Comparison of ENCODE assay signal across 8 cellular contexts in the genomic region with DNA sequence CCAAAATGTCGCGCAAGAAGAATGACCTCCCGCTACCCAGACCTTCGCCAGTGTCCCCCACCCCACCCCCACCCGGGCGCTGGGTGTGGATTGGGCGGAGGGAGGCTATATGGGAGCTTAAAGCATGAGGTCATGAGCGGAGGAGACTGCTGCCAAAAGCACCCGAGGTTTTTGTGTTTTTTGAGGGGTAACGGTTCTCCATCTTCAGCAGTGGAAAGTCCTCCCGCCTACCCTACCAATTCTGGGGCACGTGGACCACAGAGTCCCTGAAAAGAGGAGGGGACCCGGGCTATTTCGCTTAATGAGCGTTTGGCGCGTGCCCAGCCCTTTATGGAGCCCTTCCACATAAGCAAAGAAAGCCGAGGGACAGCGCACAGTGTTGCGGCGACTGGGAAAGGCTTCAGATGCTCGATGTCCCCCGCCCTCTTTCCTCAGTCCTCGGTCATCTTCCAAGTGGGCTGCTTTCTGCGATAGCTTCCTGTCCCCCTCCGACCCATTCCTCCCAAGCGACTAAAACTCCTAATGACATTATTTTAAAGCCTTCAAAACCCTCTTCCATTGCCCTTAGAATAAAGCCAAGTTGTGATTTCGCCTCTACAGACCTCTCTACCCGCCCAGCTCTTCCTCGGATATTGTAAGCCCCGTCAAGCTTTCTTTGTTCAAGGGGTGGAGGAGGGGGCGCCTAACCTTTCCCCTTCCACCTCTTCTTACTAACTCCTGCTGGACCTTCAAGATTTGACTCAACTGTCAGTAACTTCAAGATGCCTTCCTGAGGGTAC. TPM values are rescaled to one million over a fixed set of nuclear protein-coding genes. Genes with fewer than 3 reads are reported as not detected.
A peak's percentile ranks its signal among the peaks of the same experiment; 100 is the strongest.
DNase-seq lines count a peak whose midpoint lies in the region; ATAC-seq, FAIRE-seq and TF ChIP-seq lines count a peak whose summit lies in the region.

No MANE protein-coding gene starts in this region.

- H3K4me3 ChIP-seq in AG10803 (ENCODE audit: low read length) (peak overlapping the region; percentile 85), HAP-1 (peak overlapping the region; percentile 70)

- in situ Hi-C loops in HAP-1 (cut with MboI; ENCODE audit: low sequenced_read_pairs) = no loop called here

- H3K36me3 Mint-ChIP-seq in T-helper 17 cell (ENCODE audit: low read depth) = peaks cover 3% of the 10 kb centered on the region
- H3K36me3 Mint-ChIP-seq in natural killer cell treated with Interleukin-12 subunit alpha and Interleukin-12 subunit beta and Interleukin-15 and Interleukin-18, amount 100 ng/mL, for 72 hours = no peaks in the 10 kb centered on the region

- TF ChIP-seq POLR2A in H54 (IDR thresholded peaks at IDR 0.05; ENCODE audit: low read depth, low read length) = no peak

- DNase-seq in AG10803 (ENCODE audit: low read depth) = peak; percentile 61
- peak in 1 of 2 experiments; percentile 22 for DNase-seq in HAP-1 (ENCODE audit: low spot score in 2 of 2)
- no peak for DNase-seq in T-helper 17 cell
- DNase-seq in natural killer cell treated with Interleukin-12 subunit alpha and Interleukin-12 subunit beta and Interleukin-15 and Interleukin-18, amount 100 ng/mL, for 72 hours (ENCODE audit: low spot score) = no peak
- no peak for DNase-seq in H54 (ENCODE audit: insufficient read length, low spot score)
- no peak for DNase-seq in SHP77 (lab: John Stamatoyannopoulos, UW)

- no peaks in the 10 kb centered on the region for H3K27me3 ChIP-seq in HAP-1 (ENCODE audit: low read depth)

- H3K9me3 Mint-ChIP-seq in natural killer cell treated with Interleukin-12 subunit alpha and Interleukin-12 subunit beta and Interleukin-15 and Interleukin-18, amount 100 ng/mL, for 72 hours = no peaks in the 10 kb centered on the region

- H3K9me3 ChIP-seq in HAP-1 (no peaks in the 10 kb centered on the region), T-helper 17 cell (ENCODE audit: control insufficient read depth, low read length, poor library complexity, severe bottlenecking) (no peaks in the 10 kb centered on the region)

- no peaks in the 10 kb centered on the region for H3K36me3 ChIP-seq in HAP-1 (replicated peaks)

- H3K27ac Mint-ChIP-seq in T-helper 17 cell = peak overlapping the region; percentile 19
- peak overlapping the region; percentile 9 to 76 for H3K27ac Mint-ChIP-seq in natural killer cell treated with Interleukin-12 subunit alpha and Interleukin-12 subunit beta and Interleukin-15 and Interleukin-18, amount 100 ng/mL, for 72 hours

- H3K27me3 Mint-ChIP-seq in T-helper 17 cell = no peaks in the 10 kb centered on the region
- no peaks in the 10 kb centered on the region for H3K27me3 Mint-ChIP-seq in natural killer cell treated with Interleukin-12 subunit alpha and Interleukin-12 subunit beta and Interleukin-15 and Interleukin-18, amount 100 ng/mL, for 72 hours

- peak overlapping the region; percentile 100 for H3K4me3 Mint-ChIP-seq in T-helper 17 cell
- peak overlapping the region; percentile 99 for H3K4me3 Mint-ChIP-seq in natural killer cell treated with Interleukin-12 subunit alpha and Interleukin-12 subunit beta and Interleukin-15 and Interleukin-18, amount 100 ng/mL, for 72 hours

- TF ChIP-seq CTCF in AG10803 (conservative IDR thresholded peaks at IDR 0.05; ENCODE audit: low read length) = no peak

- H3K4me1 ChIP-seq in HAP-1 = peaks cover 24% of the 10 kb centered on the region

- peaks cover 23% of the 10 kb centered on the region for H3K4me1 Mint-ChIP-seq in T-helper 17 cell
- H3K4me1 Mint-ChIP-seq in natural killer cell treated with Interleukin-12 subunit alpha and Interleukin-12 subunit beta and Interleukin-15 and Interleukin-18, amount 100 ng/mL, for 72 hours (ENCODE audit: low read depth in 2 of 2) = peaks cover 32 to 36% of the 10 kb centered on the region in 2 donors

- no peak for FAIRE-seq in H54 (lab: Jason Lieb, UNC)

- ATAC-seq in T-helper 17 cell (no peak), esophagus mucosa (peak; percentile 23), GM19395 (IDR thresholded peaks at IDR 0.05; ENCODE audit: unreplicated experiment) (no peak)
- ATAC-seq in natural killer cell treated with Interleukin-12 subunit alpha and Interleukin-12 subunit beta and Interleukin-15 and Interleukin-18, amount 100 ng/mL, for 72 hours = no peak

RNA-seq across cellular contexts. Expression of a gene that starts 2.1 kb away (rescaled TPM):
- 10 to 100 TPM; 28.6 to 31.2 TPM for total RNA-seq in T-helper 17 cell
- 7.3 TPM for total RNA-seq in esophagus mucosa
- total RNA-seq in natural killer cell treated with Interleukin-12 subunit alpha and Interleukin-12 subunit beta and Interleukin-15 and Interleukin-18, amount 100 ng/mL, for 72 hours = 10 to 100 TPM; 33.2 to 35.3 TPM
